In the genomic region with DNA sequence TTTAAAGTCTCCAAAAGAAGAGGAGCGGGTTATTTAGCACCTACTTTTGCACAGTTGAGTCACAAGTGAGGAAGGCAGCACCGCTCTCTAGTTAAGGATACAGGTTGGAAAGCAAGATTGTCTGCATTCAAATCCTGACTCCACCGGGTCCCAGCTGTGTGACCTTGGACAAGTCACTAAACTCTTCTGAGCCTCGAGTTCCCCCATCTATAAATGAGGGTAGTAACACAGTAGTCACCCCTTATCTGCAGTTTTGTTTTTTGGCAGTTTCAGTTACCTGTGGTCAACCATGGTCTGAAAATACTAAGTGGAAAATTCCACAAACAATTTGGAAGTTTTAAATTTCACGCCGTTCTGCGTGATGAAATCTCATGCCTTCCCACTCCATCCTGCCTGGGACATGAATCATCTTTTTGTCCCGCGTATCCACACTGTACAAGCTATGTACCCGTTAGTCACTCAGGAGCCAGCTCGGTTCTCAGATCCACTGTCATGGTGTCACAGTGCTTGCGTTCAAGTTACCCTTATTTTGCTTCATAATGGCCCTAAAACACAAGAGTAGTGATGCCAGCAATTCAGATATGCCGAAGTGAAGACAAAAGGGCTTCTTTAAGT, we compare ENCODE assay signal across 9 cellular contexts. TPM values are rescaled to one million over a fixed set of nuclear protein-coding genes. Genes with fewer than 3 reads are reported as not detected.
DNase-seq lines count a peak whose midpoint lies in the region; ATAC-seq and TF ChIP-seq lines count a peak whose summit lies in the region.
"Had no signal": no experiment of that assay in that cellular context is flagged by ENCODE, and none has a peak within 500 bp of the region (broad histone marks: within the 10 kb centered on the region; RNA-seq: fewer than 3 reads in every experiment).

No MANE protein-coding gene starts in this region.

- no peaks in the 10 kb centered on the region for H3K9me3 ChIP-seq in liver (ENCODE audit: control insufficient read depth in 4 of 4, low read length in 3 of 4)

- ATAC-seq in GM21576 (IDR thresholded peaks at IDR 0.05; ENCODE audit: unreplicated experiment) (no peak), HG03342 (IDR thresholded peaks at IDR 0.05; ENCODE audit: unreplicated experiment) (no peak)

- H3K27ac Mint-ChIP-seq in T-helper 2 cell treated with Interferon-gamma antibody and Interleukin-4, amounts not matched to agents 5 μg/mL and 100 μg/mL, for 36 hours = no peak overlapping the region

- no peaks in the 10 kb centered on the region for H3K27me3 Mint-ChIP-seq in T-helper 2 cell treated with Interferon-gamma antibody and Interleukin-4, amounts not matched to agents 5 μg/mL and 100 μg/mL, for 36 hours (ENCODE audit: low read depth)

- no peak for TF ChIP-seq RAD21 in liver (IDR thresholded peaks at IDR 0.05)

- H3K4me1 Mint-ChIP-seq in T-helper 2 cell treated with Interferon-gamma antibody and Interleukin-4, amounts not matched to agents 5 μg/mL and 100 μg/mL, for 36 hours (ENCODE audit: low read depth) = peaks cover 49% of the 10 kb centered on the region

- H3K9ac ChIP-seq in liver (ENCODE audit: low read depth in 1 of 2, low read length in 2 of 2) = no peak overlapping the region

- no peaks in the 10 kb centered on the region for H3K9me3 Mint-ChIP-seq in T-helper 2 cell treated with Interferon-gamma antibody and Interleukin-4, amounts not matched to agents 5 μg/mL and 100 μg/mL, for 36 hours

- no peak overlapping the region for H3K4me3 ChIP-seq in liver (ENCODE audit: low read depth in 1 of 3, low read length in 3 of 3)

- H3K27me3 ChIP-seq in liver (ENCODE audit: control insufficient read depth in 4 of 4, insufficient read depth in 4 of 4, low read length in 3 of 4) = no peaks in the 10 kb centered on the region

- TF ChIP-seq CTCF in liver (IDR thresholded peaks at IDR 0.05; ENCODE audit: low read depth, low read length, missing input control) = no peak

- peak; percentile 42 for DNase-seq in T-helper 2 cell treated with Interferon-gamma antibody and Interleukin-4, amounts not matched to agents 5 μg/mL and 100 μg/mL, for 36 hours (ENCODE audit: low spot score)
- no peak for DNase-seq in T-helper 2 cell
- no peak for DNase-seq in substantia nigra (lab: John Stamatoyannopoulos, UW)
- DNase-seq in cortex of kidney (lab: John Stamatoyannopoulos, UW) = no peak
- DNase-seq: NCI-H1092 treated with DMSO at 0.1 percent for 48 hours had no signal

- 82% methylated on average over 13 of the region's 13 CpGs for WGBS in liver

- H3K36me3 ChIP-seq in liver (ENCODE audit: control insufficient read depth in 4 of 4, insufficient read depth in 3 of 4, low read depth in 1 of 4, low read length in 3 of 4) = no peaks in the 10 kb centered on the region

- H3K27ac ChIP-seq in angular gyrus (ENCODE audit: low read depth, low read length) = peak overlapping the region; percentile 42
- peak overlapping the region; percentile 72 to 84 for H3K27ac ChIP-seq in liver (ENCODE audit: low read depth in 1 of 2, low read length in 2 of 2)
- H3K27ac ChIP-seq in substantia nigra (ENCODE audit: low read depth, low read length, poor library complexity, severe bottlenecking) = peak overlapping the region; percentile 77

- peaks cover 35% of the 10 kb centered on the region for H3K36me3 Mint-ChIP-seq in T-helper 2 cell treated with Interferon-gamma antibody and Interleukin-4, amounts not matched to agents 5 μg/mL and 100 μg/mL, for 36 hours (ENCODE audit: low read depth)

- H3K4me3 Mint-ChIP-seq in T-helper 2 cell treated with Interferon-gamma antibody and Interleukin-4, amounts not matched to agents 5 μg/mL and 100 μg/mL, for 36 hours = peak overlapping the region; percentile 23

- peaks cover 13 to 56% (median 46%) of the 10 kb centered on the region in 4 donors for H3K4me1 ChIP-seq in liver (ENCODE audit: control insufficient read depth in 4 of 4, insufficient read depth in 4 of 4, low read length in 3 of 4)

TF ChIP-seq in liver, 16 proteins besides CTCF, POLR2A, EP300 and RAD21:
- TF ChIP-seq RXRA (IDR thresholded peaks at IDR 0.05) (no peak), FOXA1 (IDR thresholded peaks at IDR 0.05) (no peak), YY1 (IDR thresholded peaks at IDR 0.05) (no peak), HNF4A (conservative IDR thresholded peaks at IDR 0.05) (no peak), HNF4G (IDR thresholded peaks at IDR 0.05) (no peak), SP1 (IDR thresholded peaks at IDR 0.05) (no peak), ZBTB33 (IDR thresholded peaks at IDR 0.05) (no peak)
- TF ChIP-seq, protein P1, sequence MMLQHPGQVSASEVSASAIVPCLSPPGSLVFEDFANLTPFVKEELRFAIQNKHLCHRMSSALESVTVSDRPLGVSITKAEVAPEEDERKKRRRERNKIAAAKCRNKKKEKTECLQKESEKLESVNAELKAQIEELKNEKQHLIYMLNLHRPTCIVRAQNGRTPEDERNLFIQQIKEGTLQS (IDR thresholded peaks at IDR 0.05) = no peak
- TF ChIP-seq, protein P2, sequence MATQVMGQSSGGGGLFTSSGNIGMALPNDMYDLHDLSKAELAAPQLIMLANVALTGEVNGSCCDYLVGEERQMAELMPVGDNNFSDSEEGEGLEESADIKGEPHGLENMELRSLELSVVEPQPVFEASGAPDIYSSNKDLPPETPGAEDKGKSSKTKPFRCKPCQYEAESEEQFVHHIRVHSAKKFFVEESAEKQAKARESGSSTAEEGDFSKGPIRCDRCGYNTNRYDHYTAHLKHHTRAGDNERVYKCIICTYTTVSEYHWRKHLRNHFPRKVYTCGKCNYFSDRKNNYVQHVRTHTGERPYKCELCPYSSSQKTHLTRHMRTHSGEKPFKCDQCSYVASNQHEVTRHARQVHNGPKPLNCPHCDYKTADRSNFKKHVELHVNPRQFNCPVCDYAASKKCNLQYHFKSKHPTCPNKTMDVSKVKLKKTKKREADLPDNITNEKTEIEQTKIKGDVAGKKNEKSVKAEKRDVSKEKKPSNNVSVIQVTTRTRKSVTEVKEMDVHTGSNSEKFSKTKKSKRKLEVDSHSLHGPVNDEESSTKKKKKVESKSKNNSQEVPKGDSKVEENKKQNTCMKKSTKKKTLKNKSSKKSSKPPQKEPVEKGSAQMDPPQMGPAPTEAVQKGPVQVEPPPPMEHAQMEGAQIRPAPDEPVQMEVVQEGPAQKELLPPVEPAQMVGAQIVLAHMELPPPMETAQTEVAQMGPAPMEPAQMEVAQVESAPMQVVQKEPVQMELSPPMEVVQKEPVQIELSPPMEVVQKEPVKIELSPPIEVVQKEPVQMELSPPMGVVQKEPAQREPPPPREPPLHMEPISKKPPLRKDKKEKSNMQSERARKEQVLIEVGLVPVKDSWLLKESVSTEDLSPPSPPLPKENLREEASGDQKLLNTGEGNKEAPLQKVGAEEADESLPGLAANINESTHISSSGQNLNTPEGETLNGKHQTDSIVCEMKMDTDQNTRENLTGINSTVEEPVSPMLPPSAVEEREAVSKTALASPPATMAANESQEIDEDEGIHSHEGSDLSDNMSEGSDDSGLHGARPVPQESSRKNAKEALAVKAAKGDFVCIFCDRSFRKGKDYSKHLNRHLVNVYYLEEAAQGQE (IDR thresholded peaks at IDR 0.05) = no peak

RNA-seq across cellular contexts. Expression of gene CAPZB, which starts 49.4 kb away (rescaled TPM):
- total RNA-seq in liver = 10 to 100 TPM; 38.3 to 43.2 TPM
- polyA plus RNA-seq in liver = 10 to 100 TPM; 59.0 to 98.9 TPM
